Comparison of ENCODE assay signal across 15 cellular contexts in the genomic region with DNA sequence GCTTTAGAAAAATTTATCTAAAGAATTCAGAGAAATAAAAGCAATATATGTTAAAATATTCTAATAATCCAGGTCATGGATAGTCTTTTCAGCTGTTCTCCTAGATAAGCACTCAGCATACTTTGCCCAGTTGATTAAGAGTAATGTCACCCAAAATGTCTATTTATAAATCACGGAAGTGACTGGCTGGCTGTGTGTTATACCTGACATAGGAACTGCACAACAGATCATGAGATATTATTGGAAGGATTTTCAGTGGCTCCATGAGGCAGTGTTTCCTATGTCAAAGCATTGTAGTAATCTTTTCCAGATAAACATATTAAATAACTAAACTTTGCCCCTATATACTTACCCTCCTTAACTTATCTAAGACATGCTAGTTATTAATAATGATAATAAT.
"Had no signal": no experiment of that assay in that cellular context is flagged by ENCODE, and none has a peak within 500 bp of the region (broad histone marks: within the 10 kb centered on the region; RNA-seq: fewer than 3 reads in every experiment).

No MANE protein-coding gene starts in this region.

- ATAC-seq: activated CD4-positive, alpha-beta T cell treated with anti-CD3 and anti-CD28 coated beads for 36 hours; naive thymus-derived CD8-positive, alpha-beta T cell had no signal

- H3K9me3 ChIP-seq: esophagus squamous epithelium, sigmoid colon, thoracic aorta had no signal

- DNase-seq: activated CD4-positive, alpha-beta T cell treated with anti-CD3 and anti-CD28 coated beads for 36 hours; activated CD4-positive, alpha-beta T cell treated with anti-CD3 and anti-CD28 coated beads, Interleukin-2, amount 50 U/mL, for 48 hours; activated gamma-delta T cell; effector memory CD4-positive, alpha-beta T cell; esophagus squamous epithelium; islet precursor cell; mammary epithelial cell; naive thymus-derived CD8-positive, alpha-beta T cell; sigmoid colon; stimulated activated naive B cell treated with anti-CD40 and anti-IgM and Interleukin-4, amounts not matched to agents 10 μg/mL and 1 μg/mL and 100 μg/mL, for 72 hours; T1000 had no signal

- H3K4me3 Mint-ChIP-seq: activated CD4-positive, alpha-beta T cell treated with anti-CD3 and anti-CD28 coated beads for 36 hours; activated naive CD4-positive, alpha-beta T cell treated with anti-CD3 and anti-CD28 coated beads, Interleukin-2, amount 50 U/mL, for 24 hours; dendritic cell treated with granulocyte-macrophage colony-stimulating factor and Interleukin-4, amounts not matched to agents 40 ng/mL and 50 ng/mL, for 4 days; naive thymus-derived CD8-positive, alpha-beta T cell; stimulated activated naive B cell treated with anti-CD40 and anti-IgM and Interleukin-4, amounts not matched to agents 10 μg/mL and 1 μg/mL and 100 μg/mL, for 72 hours had no signal

- H3K4me3 ChIP-seq: esophagus squamous epithelium, sigmoid colon, thoracic aorta had no signal

- H3K27ac ChIP-seq: esophagus squamous epithelium, thoracic aorta had no signal

- H3K27me3 ChIP-seq: esophagus squamous epithelium, sigmoid colon had no signal

- H3K27me3 Mint-ChIP-seq: activated CD4-positive, alpha-beta T cell treated with anti-CD3 and anti-CD28 coated beads for 36 hours; activated naive CD4-positive, alpha-beta T cell treated with anti-CD3 and anti-CD28 coated beads, Interleukin-2, amount 50 U/mL, for 24 hours; dendritic cell treated with granulocyte-macrophage colony-stimulating factor and Interleukin-4, amounts not matched to agents 40 ng/mL and 50 ng/mL, for 4 days; naive thymus-derived CD8-positive, alpha-beta T cell; stimulated activated naive B cell treated with anti-CD40 and anti-IgM and Interleukin-4, amounts not matched to agents 10 μg/mL and 1 μg/mL and 100 μg/mL, for 72 hours had no signal

- FAIRE-seq: astrocyte had no signal

- H3K4me1 Mint-ChIP-seq: activated CD4-positive, alpha-beta T cell treated with anti-CD3 and anti-CD28 coated beads for 36 hours; activated naive CD4-positive, alpha-beta T cell treated with anti-CD3 and anti-CD28 coated beads, Interleukin-2, amount 50 U/mL, for 24 hours; naive thymus-derived CD8-positive, alpha-beta T cell; stimulated activated naive B cell treated with anti-CD40 and anti-IgM and Interleukin-4, amounts not matched to agents 10 μg/mL and 1 μg/mL and 100 μg/mL, for 72 hours had no signal

- H3K36me3 ChIP-seq: sigmoid colon, thoracic aorta had no signal

- H3K27ac Mint-ChIP-seq: activated CD4-positive, alpha-beta T cell treated with anti-CD3 and anti-CD28 coated beads for 36 hours; activated naive CD4-positive, alpha-beta T cell treated with anti-CD3 and anti-CD28 coated beads, Interleukin-2, amount 50 U/mL, for 24 hours; dendritic cell treated with granulocyte-macrophage colony-stimulating factor and Interleukin-4, amounts not matched to agents 40 ng/mL and 50 ng/mL, for 4 days; naive thymus-derived CD8-positive, alpha-beta T cell; stimulated activated naive B cell treated with anti-CD40 and anti-IgM and Interleukin-4, amounts not matched to agents 10 μg/mL and 1 μg/mL and 100 μg/mL, for 72 hours had no signal

- H3K9me3 Mint-ChIP-seq: activated naive CD4-positive, alpha-beta T cell treated with anti-CD3 and anti-CD28 coated beads, Interleukin-2, amount 50 U/mL, for 24 hours had no signal
